ENCODE assay signal across 12 cellular contexts in the genomic region with DNA sequence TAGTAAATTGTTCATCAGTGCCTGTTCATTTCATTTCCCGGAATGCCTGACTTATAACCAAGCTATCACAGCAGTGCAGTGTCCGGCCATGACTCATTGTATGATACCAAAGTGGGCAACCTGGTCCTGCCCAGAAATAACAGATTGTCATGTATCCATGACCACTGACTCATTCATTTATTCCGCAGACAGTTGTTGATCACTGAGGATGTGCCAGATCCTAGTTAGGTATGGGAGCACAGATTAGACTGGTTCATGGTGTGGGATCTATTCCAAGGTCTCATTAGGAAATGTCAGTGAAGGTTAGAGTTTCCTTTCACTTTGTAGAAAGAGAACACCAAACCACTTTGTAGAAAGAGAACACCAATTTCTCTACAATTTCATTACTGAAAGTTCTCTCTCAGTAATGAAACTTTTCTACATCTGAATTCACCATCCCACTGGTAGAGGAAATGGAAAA. TPM values are rescaled to one million over a fixed set of nuclear protein-coding genes. Genes with fewer than 3 reads are reported as not detected.
A peak's percentile ranks its signal among the peaks of the same experiment; 100 is the strongest.
DNase-seq lines count a peak whose midpoint lies in the region; ATAC-seq and TF ChIP-seq lines count a peak whose summit lies in the region.
"Had no signal": no experiment of that assay in that cellular context is flagged by ENCODE, and none has a peak within 500 bp of the region (broad histone marks: within the 10 kb centered on the region; RNA-seq: fewer than 3 reads in every experiment).

No MANE protein-coding gene starts in this region.

- no peak for ATAC-seq in GM19455 (IDR thresholded peaks at IDR 0.05; ENCODE audit: unreplicated experiment)

- peaks cover 7% of the 10 kb centered on the region for H3K27me3 Mint-ChIP-seq in activated naive CD4-positive, alpha-beta T cell treated with anti-CD3 and anti-CD28 coated beads, Interleukin-2, amount 50 U/mL, for 24 hours
- H3K27me3 Mint-ChIP-seq in activated naive CD4-positive, alpha-beta T cell treated with anti-CD3 and anti-CD28 coated beads, Interleukin-2, amount 10 ng/mL, durations not matched to agents 7 days and 5 days, result peaks cover 14% of the 10 kb centered on the region
- peaks cover 2% of the 10 kb centered on the region for H3K27me3 Mint-ChIP-seq in glutamatergic neuron (ENCODE audit: unreplicated experiment)
- H3K27me3 Mint-ChIP-seq: B cell had no signal

- peak overlapping the region; percentile 29; the same call in 1 of the 2 replicates for H3K4me3 ChIP-seq in WI38 (ENCODE audit: low read depth, low read length)
- H3K4me3 ChIP-seq: ovary had no signal

- DNase-seq in activated naive CD4-positive, alpha-beta T cell treated with anti-CD3 and anti-CD28 coated beads, Interleukin-2, amount 10 ng/mL, durations not matched to agents 7 days and 5 days, result no peak
- DNase-seq in glutamatergic neuron (no peak), stromal cell of bone marrow (ENCODE audit: low read depth) (peak; percentile 78), NCI-H187 (lab: John Stamatoyannopoulos, UW) (no peak), middle frontal gyrus (ENCODE audit: extremely low spot score, low spot score) (no peak)
- DNase-seq: activated CD4-positive, CD25-positive, alpha-beta regulatory T cell; ovary; stimulated activated naive CD4-positive, alpha-beta T cell had no signal

- TF ChIP-seq CTCF in WI38 (IDR thresholded peaks at IDR 0.05; ENCODE audit: low read depth, low read length) (no peak), glutamatergic neuron (IDR thresholded peaks at IDR 0.05; ENCODE audit: partially characterized antibody, unreplicated experiment) (no peak)

- H3K4me3 Mint-ChIP-seq in activated naive CD4-positive, alpha-beta T cell treated with anti-CD3 and anti-CD28 coated beads, Interleukin-2, amount 50 U/mL, for 24 hours, result no peak overlapping the region
- no peak overlapping the region for H3K4me3 Mint-ChIP-seq in activated naive CD4-positive, alpha-beta T cell treated with anti-CD3 and anti-CD28 coated beads, Interleukin-2, amount 10 ng/mL, durations not matched to agents 7 days and 5 days
- H3K4me3 Mint-ChIP-seq in glutamatergic neuron (ENCODE audit: unreplicated experiment), result peak overlapping the region; percentile 74
- H3K4me3 Mint-ChIP-seq: B cell had no signal

- H3K36me3 Mint-ChIP-seq in activated naive CD4-positive, alpha-beta T cell treated with anti-CD3 and anti-CD28 coated beads, Interleukin-2, amount 50 U/mL, for 24 hours, result peaks cover 2% of the 10 kb centered on the region
- H3K36me3 Mint-ChIP-seq in activated naive CD4-positive, alpha-beta T cell treated with anti-CD3 and anti-CD28 coated beads, Interleukin-2, amount 10 ng/mL, durations not matched to agents 7 days and 5 days, result peaks cover 4% of the 10 kb centered on the region
- H3K36me3 Mint-ChIP-seq in glutamatergic neuron (ENCODE audit: unreplicated experiment), result peaks cover 5% of the 10 kb centered on the region

- H3K4me1 Mint-ChIP-seq in activated naive CD4-positive, alpha-beta T cell treated with anti-CD3 and anti-CD28 coated beads, Interleukin-2, amount 50 U/mL, for 24 hours, result no peaks in the 10 kb centered on the region
- no peaks in the 10 kb centered on the region for H3K4me1 Mint-ChIP-seq in activated naive CD4-positive, alpha-beta T cell treated with anti-CD3 and anti-CD28 coated beads, Interleukin-2, amount 10 ng/mL, durations not matched to agents 7 days and 5 days
- peaks cover 67% of the 10 kb centered on the region for H3K4me1 Mint-ChIP-seq in glutamatergic neuron (ENCODE audit: low read depth, unreplicated experiment)
- H3K4me1 Mint-ChIP-seq: B cell had no signal

- H3K27ac Mint-ChIP-seq in activated naive CD4-positive, alpha-beta T cell treated with anti-CD3 and anti-CD28 coated beads, Interleukin-2, amount 50 U/mL, for 24 hours, result peak overlapping the region; percentile 3
- H3K27ac Mint-ChIP-seq in activated naive CD4-positive, alpha-beta T cell treated with anti-CD3 and anti-CD28 coated beads, Interleukin-2, amount 10 ng/mL, durations not matched to agents 7 days and 5 days, result no peak overlapping the region
- H3K27ac Mint-ChIP-seq in glutamatergic neuron (ENCODE audit: unreplicated experiment), result peak overlapping the region; percentile 46
- H3K27ac Mint-ChIP-seq: B cell had no signal

- CTCF ChIA-PET in activated naive CD4-positive, alpha-beta T cell treated with anti-CD3 and anti-CD28 coated beads, Interleukin-2, amount 10 ng/mL, durations not matched to agents 7 days and 5 days (lab: Charles Lee), result no interaction called here

- H3K9me3 Mint-ChIP-seq in activated naive CD4-positive, alpha-beta T cell treated with anti-CD3 and anti-CD28 coated beads, Interleukin-2, amount 50 U/mL, for 24 hours, result no peaks in the 10 kb centered on the region
- no peaks in the 10 kb centered on the region for H3K9me3 Mint-ChIP-seq in activated naive CD4-positive, alpha-beta T cell treated with anti-CD3 and anti-CD28 coated beads, Interleukin-2, amount 10 ng/mL, durations not matched to agents 7 days and 5 days
- no peaks in the 10 kb centered on the region for H3K9me3 Mint-ChIP-seq in glutamatergic neuron (ENCODE audit: unreplicated experiment)

RNA-seq across cellular contexts. Expression of gene NREP, which starts 8.7 kb away (rescaled TPM):
- total RNA-seq in glutamatergic neuron (ENCODE audit: unreplicated experiment), result 904 TPM
